8 cellular contexts compared by ENCODE assay signal in the genomic region with DNA sequence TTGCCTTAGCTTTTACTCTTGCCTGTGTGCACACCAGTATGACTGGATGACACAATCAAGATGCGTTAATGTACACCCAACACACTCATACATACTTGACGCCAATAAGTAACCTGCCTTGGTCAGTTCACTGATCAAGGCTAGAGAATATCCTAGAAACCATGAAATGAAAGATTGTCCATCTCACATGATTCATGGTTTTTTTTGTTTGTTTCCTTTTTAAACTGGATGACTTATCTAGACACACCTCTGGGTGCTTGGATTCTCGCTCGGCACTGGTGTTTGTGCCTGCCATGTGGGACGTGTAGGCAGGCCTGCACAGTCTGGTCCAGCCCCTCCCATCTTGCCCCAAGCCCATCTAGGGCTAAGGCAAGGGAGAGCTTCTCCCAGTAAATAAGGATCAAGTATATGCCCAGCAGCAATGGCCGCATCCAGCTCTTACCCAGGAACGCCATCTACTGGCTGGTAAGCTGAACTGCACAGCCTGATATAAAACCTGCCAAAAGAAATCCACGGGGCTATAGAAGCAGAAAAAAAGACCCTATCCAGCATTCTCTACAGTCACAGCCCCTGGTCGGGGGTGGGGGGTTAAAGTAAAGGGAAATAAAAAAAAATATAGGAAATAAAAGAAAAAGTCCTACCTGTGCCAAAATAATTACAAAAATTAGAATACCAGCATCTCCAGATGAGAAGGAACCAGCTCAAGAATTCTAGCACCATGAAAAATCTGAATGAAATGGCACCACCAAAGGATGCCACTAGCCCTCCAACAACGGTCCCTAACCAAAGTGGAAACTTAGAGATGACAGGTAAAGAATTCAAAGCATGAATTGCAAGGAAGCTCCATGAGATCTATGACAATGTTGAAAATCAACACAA.
DNase-seq lines count a peak whose midpoint lies in the region; TF ChIP-seq lines count a peak whose summit lies in the region.

No MANE protein-coding gene starts in this region.

- POLR2A ChIA-PET in HEK293 (lab: Yijun Ruan, JAX), result interaction anchor here (0.6 kb wide), 1 partner anchor 75 kb away, joined by 4 read pairs; no protein-coding TSS in a partner anchor

- no peak overlapping the region for H3K27ac ChIP-seq in HEK293 (ENCODE audit: extremely low read depth, low read depth, low read length)

- H3K4me1 ChIP-seq in HEK293 (ENCODE audit: control insufficient read depth, insufficient read depth, low read length), result no peaks in the 10 kb centered on the region

- H3K4me3 ChIP-seq in HEK293 (ENCODE audit: low read depth, low read length) (no peak overlapping the region), WI38 (ENCODE audit: low read depth, low read length) (no peak overlapping the region)

- no peaks in the 10 kb centered on the region for H3K9me3 ChIP-seq in HEK293 (ENCODE audit: control insufficient read depth, insufficient read depth, low read depth, low read length)

- TF ChIP-seq CTCF in HEK293 (tag by site-specific recombination; IDR thresholded peaks at IDR 0.05) (no peak), WI38 (IDR thresholded peaks at IDR 0.05; ENCODE audit: low read depth, low read length) (peak; percentile 99)

- DNase-seq in activated T-cell treated with anti-CD3 and anti-CD28 coated beads, Interleukin-2, amount 50 U/mL, for 1 hour, result peak; percentile 18
- DNase-seq in activated T-cell treated with anti-CD3 and anti-CD28 coated beads for 4 hours, result no peak
- peak; percentile 19 for DNase-seq in NCI-H2029 (lab: John Stamatoyannopoulos, UW)
- DNase-seq in glomerular visceral epithelial cell (ENCODE audit: extremely low spot score), result peak; percentile 77
- peak; percentile 4 to 17 for DNase-seq in stimulated activated CD4-positive, alpha-beta T cell treated with anti-CD3 and anti-CD28 coated beads, Interleukin-2, amount 100 ng/mL, for 24 hours
- no peak for DNase-seq in activated CD8-positive, alpha-beta memory T cell treated with anti-CD3 and anti-CD28 coated beads, Interleukin-2, amount 50 U/mL, for 48 hours

- no peaks in the 10 kb centered on the region for H3K36me3 ChIP-seq in HEK293 (ENCODE audit: control insufficient read depth in 2 of 2, insufficient read depth in 1 of 2, low read length in 2 of 2)

- CTCF ChIA-PET in HEK293 (lab: Yijun Ruan, JAX), result interaction anchor here (0.6 to 4.8 kb wide), 37 partner anchors 8 to 1180 kb away, joined by 3 to 133 read pairs (median 4); no protein-coding TSS in a partner anchor

TF ChIP-seq in HEK293, 187 proteins besides CTCF, POLR2A, EP300 and RAD21:
- TF ChIP-seq ZNF248 (tag by site-specific recombination; IDR thresholded peaks at IDR 0.05) (no peak), ZNF654 (tag by site-specific recombination; IDR thresholded peaks at IDR 0.05; ENCODE audit: low read depth) (peak; percentile 69)
TF ChIP-seq in HEK293: peak in this region for 1.

Comparison
In these comparisons a context has a peak if more than half of its experiments do, and no peak if none do; other contexts are left out.
1. DNase-seq: peak in activated T-cell treated with anti-CD3 and anti-CD28 coated beads, Interleukin-2, amount 50 U/mL, for 1 hour (single experiment), NCI-H2029 (single experiment), glomerular visceral epithelial cell (single experiment) and stimulated activated CD4-positive, alpha-beta T cell treated with anti-CD3 and anti-CD28 coated beads, Interleukin-2, amount 100 ng/mL, for 24 hours (2 of 2); none in activated T-cell treated with anti-CD3 and anti-CD28 coated beads for 4 hours (single experiment) and activated CD8-positive, alpha-beta memory T cell treated with anti-CD3 and anti-CD28 coated beads, Interleukin-2, amount 50 U/mL, for 48 hours (single experiment).